Comparison of ENCODE assay signal across 18 cellular contexts in the genomic region with DNA sequence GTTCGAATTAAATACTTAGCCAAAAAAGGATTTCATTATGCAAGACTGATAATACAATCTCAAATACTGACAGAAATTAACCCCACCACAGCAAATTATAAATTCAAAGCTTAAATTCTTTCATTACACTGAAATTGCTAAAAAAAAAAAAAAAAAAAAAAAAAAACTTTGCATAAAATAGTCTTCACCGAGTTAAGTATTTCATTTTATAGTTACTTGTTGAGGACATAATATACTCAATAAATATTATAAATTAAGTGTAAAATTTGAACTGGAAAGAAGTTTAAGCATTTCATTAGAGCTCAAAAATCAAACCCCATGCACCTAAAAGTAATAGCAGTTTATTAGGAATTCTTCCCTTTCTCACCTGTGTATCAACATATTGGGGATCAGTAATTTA. TPM values are rescaled to one million over a fixed set of nuclear protein-coding genes. Genes with fewer than 3 reads are reported as not detected.
A peak's percentile ranks its signal among the peaks of the same experiment; 100 is the strongest.
DNase-seq lines count a peak whose midpoint lies in the region; TF ChIP-seq lines count a peak whose summit lies in the region.
"Had no signal": no experiment of that assay in that cellular context is flagged by ENCODE, and none has a peak within 500 bp of the region (broad histone marks: within the 10 kb centered on the region; RNA-seq: fewer than 3 reads in every experiment).

No MANE protein-coding gene starts in this region.

- intact Hi-C loops in activated CD4-positive, alpha-beta T cell treated with anti-CD3 and anti-CD28 coated beads, Interleukin-2, amount 10 ng/mL, durations not matched to agents 24 days and 14 days (cut with micrococcal nuclease) = loop anchor here (10.0 kb wide), 1 partner anchor 420 kb away; no protein-coding TSS in a partner anchor

- no peak for TF ChIP-seq CTCF in nephron (IDR thresholded peaks at IDR 0.05; ENCODE audit: unreplicated experiment in 3 of 3)

- H3K36me3 Mint-ChIP-seq in activated CD4-positive, alpha-beta T cell treated with anti-CD3 and anti-CD28 coated beads, Interleukin-2, amount 10 ng/mL, durations not matched to agents 24 days and 14 days (ENCODE audit: low read depth) = peaks cover 14% of the 10 kb centered on the region
- H3K36me3 Mint-ChIP-seq in IgD-negative memory B cell = no peaks in the 10 kb centered on the region
- peaks cover 5% of the 10 kb centered on the region for H3K36me3 Mint-ChIP-seq in nephron (ENCODE audit: low read depth)

- no peak for DNase-seq in activated CD4-positive, alpha-beta T cell treated with anti-CD3 and anti-CD28 coated beads, Interleukin-2, amount 10 ng/mL, durations not matched to agents 24 days and 14 days
- DNase-seq in activated CD4-positive, alpha-beta T cell treated with anti-CD3 and anti-CD28 coated beads for 4 hours = no peak
- DNase-seq in adipocyte (ENCODE audit: low read depth) (no peak), NCI-H82 (lab: John Stamatoyannopoulos, UW) (no peak), globus pallidus (ENCODE audit: low spot score) (no peak), occipital lobe (lab: John Stamatoyannopoulos, UW) (no peak)
- DNase-seq: activated naive CD4-positive, alpha-beta T cell treated with anti-CD3 and anti-CD28 coated beads, Interleukin-2, amount 50 U/mL, for 16 hours; effector CD4-positive, alpha-beta T cell; GF-D8; hypothalamus; left cardiac atrium; NCI-H1436; NCI-H226; OCI-M1 had no signal

- H3K27ac Mint-ChIP-seq in activated CD4-positive, alpha-beta T cell treated with anti-CD3 and anti-CD28 coated beads, Interleukin-2, amount 10 ng/mL, durations not matched to agents 24 days and 14 days = no peak overlapping the region
- peak overlapping the region in 2 of 3 donors; percentile 76 to 83 for H3K27ac Mint-ChIP-seq in IgD-negative memory B cell
- H3K27ac Mint-ChIP-seq in nephron = peak overlapping the region in 1 of 3 experiments; percentile 77

- H3K4me3 ChIP-seq in adipocyte (ENCODE audit: low read length) = peak overlapping the region; percentile 95
- H3K4me3 ChIP-seq: prostate gland had no signal

- no peaks in the 10 kb centered on the region for H3K27me3 ChIP-seq in adipocyte (replicated peaks; ENCODE audit: control insufficient read depth, insufficient read depth, low read length)

- no peaks in the 10 kb centered on the region for H3K9me3 Mint-ChIP-seq in activated CD4-positive, alpha-beta T cell treated with anti-CD3 and anti-CD28 coated beads, Interleukin-2, amount 10 ng/mL, durations not matched to agents 24 days and 14 days
- no peaks in the 10 kb centered on the region for H3K9me3 Mint-ChIP-seq in IgD-negative memory B cell
- no peaks in the 10 kb centered on the region for H3K9me3 Mint-ChIP-seq in nephron
- H3K9me3 Mint-ChIP-seq: stimulated activated naive CD8-positive, alpha-beta T cell treated with anti-CD3 and anti-CD28 coated beads, Interleukin-15, Interleukin-2, amounts not matched to agents 100 ng/mL and 50 ng/mL, for 24 hours had no signal

- H3K4me1 ChIP-seq in adipocyte (ENCODE audit: control insufficient read depth, insufficient read depth, low read length) = peaks cover 59% of the 10 kb centered on the region
- H3K4me1 ChIP-seq: prostate gland had no signal

- H3K9me3 ChIP-seq in adipocyte (ENCODE audit: control insufficient read depth, low read length) = no peaks in the 10 kb centered on the region
- H3K9me3 ChIP-seq: prostate gland had no signal

- peaks cover 41% of the 10 kb centered on the region for H3K4me1 Mint-ChIP-seq in activated CD4-positive, alpha-beta T cell treated with anti-CD3 and anti-CD28 coated beads, Interleukin-2, amount 10 ng/mL, durations not matched to agents 24 days and 14 days
- peaks cover 23 to 46% (median 45%) of the 10 kb centered on the region in 3 donors for H3K4me1 Mint-ChIP-seq in IgD-negative memory B cell
- H3K4me1 Mint-ChIP-seq in nephron = peaks cover 53% of the 10 kb centered on the region

- peak overlapping the region; percentile 96 for H3K9ac ChIP-seq in adipocyte (ENCODE audit: low read length)

- peaks cover 6% of the 10 kb centered on the region for H3K36me3 ChIP-seq in adipocyte (ENCODE audit: control insufficient read depth, insufficient read depth, low read length, severe bottlenecking)
- H3K36me3 ChIP-seq: prostate gland had no signal

- H3K4me3 Mint-ChIP-seq in activated CD4-positive, alpha-beta T cell treated with anti-CD3 and anti-CD28 coated beads, Interleukin-2, amount 10 ng/mL, durations not matched to agents 24 days and 14 days = peak overlapping the region; percentile 99
- H3K4me3 Mint-ChIP-seq in IgD-negative memory B cell (peak overlapping the region in 2 of 4 donors; percentile 38 to 98), nephron (peak overlapping the region; percentile 96 to 99 (median 97))

- H3K27me3 Mint-ChIP-seq in activated CD4-positive, alpha-beta T cell treated with anti-CD3 and anti-CD28 coated beads, Interleukin-2, amount 10 ng/mL, durations not matched to agents 24 days and 14 days = no peaks in the 10 kb centered on the region
- H3K27me3 Mint-ChIP-seq in IgD-negative memory B cell (no peaks in the 10 kb centered on the region), nephron (ENCODE audit: low read depth) (no peaks in the 10 kb centered on the region)
- H3K27me3 Mint-ChIP-seq: stimulated activated naive CD8-positive, alpha-beta T cell treated with anti-CD3 and anti-CD28 coated beads, Interleukin-15, Interleukin-2, amounts not matched to agents 100 ng/mL and 50 ng/mL, for 24 hours had no signal

RNA-seq across cellular contexts. Expression of gene PSMG1, which starts 1.9 kb away (rescaled TPM):
- total RNA-seq in activated CD4-positive, alpha-beta T cell treated with anti-CD3 and anti-CD28 coated beads, Interleukin-2, amount 10 ng/mL, durations not matched to agents 24 days and 14 days = 99.7 and 105 TPM in 2 replicates
- polyA plus RNA-seq in IgD-negative memory B cell = 39.4 TPM
- total RNA-seq in occipital lobe = 23.7 TPM
